Comparison of ENCODE assay signal across 12 cellular contexts in the genomic region with DNA sequence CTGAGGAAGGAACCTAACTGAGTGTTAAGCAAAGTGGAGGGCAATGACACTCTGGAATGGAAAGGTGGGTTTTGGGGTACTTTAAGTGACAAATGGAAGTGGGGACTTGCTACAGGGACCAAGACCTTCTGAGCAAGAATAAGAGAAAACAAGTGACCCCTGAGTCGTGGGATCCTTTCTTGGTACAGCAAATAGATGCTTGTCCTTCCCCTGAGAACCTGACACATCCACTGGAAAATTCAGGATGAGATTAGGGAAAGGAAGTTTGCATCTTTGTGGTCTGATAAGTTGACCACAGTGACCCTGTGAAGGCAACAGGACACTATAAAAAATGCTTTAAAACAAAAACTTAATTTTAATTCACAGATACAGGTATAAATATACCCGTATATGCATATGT. TPM values are rescaled to one million over a fixed set of nuclear protein-coding genes. Genes with fewer than 3 reads are reported as not detected.
A peak's percentile ranks its signal among the peaks of the same experiment; 100 is the strongest.
DNase-seq lines count a peak whose midpoint lies in the region; ATAC-seq and TF ChIP-seq lines count a peak whose summit lies in the region.
"Had no signal": no experiment of that assay in that cellular context is flagged by ENCODE, and none has a peak within 500 bp of the region (broad histone marks: within the 10 kb centered on the region; RNA-seq: fewer than 3 reads in every experiment).

No MANE protein-coding gene starts in this region.

- no peaks in the 10 kb centered on the region for H3K27me3 Mint-ChIP-seq in CD4-positive, CD25-positive, alpha-beta regulatory T cell
- no peaks in the 10 kb centered on the region for H3K27me3 Mint-ChIP-seq in central memory CD8-positive, alpha-beta T cell
- peaks cover 30% of the 10 kb centered on the region for H3K27me3 Mint-ChIP-seq in neural progenitor cell (ENCODE audit: insufficient read depth, low read depth)

- H3K4me3 Mint-ChIP-seq in CD4-positive, CD25-positive, alpha-beta regulatory T cell = peak overlapping the region; percentile 89 to 97 (median 94)
- H3K4me3 Mint-ChIP-seq in central memory CD8-positive, alpha-beta T cell = peak overlapping the region; percentile 97
- peak overlapping the region; percentile 77 for H3K4me3 Mint-ChIP-seq in neural progenitor cell

- no peak overlapping the region for H2AFZ ChIP-seq in neural progenitor cell (replicated peaks)

- H3K27ac ChIP-seq in CD4-positive, CD25-positive, alpha-beta regulatory T cell (ENCODE audit: insufficient read depth, low read length, poor library complexity, severe bottlenecking) = peak overlapping the region; percentile 99
- H3K27ac ChIP-seq in KOPT-K1 (ENCODE audit: low read depth, low read length, poor library complexity, severe bottlenecking) = peak overlapping the region; percentile 96
- no peak overlapping the region for H3K27ac ChIP-seq in neural progenitor cell
- H3K27ac ChIP-seq: VCaP had no signal

- H3K4me1 Mint-ChIP-seq in CD4-positive, CD25-positive, alpha-beta regulatory T cell = peaks cover 10 to 69% (median 42%) of the 10 kb centered on the region in 4 donors
- H3K4me1 Mint-ChIP-seq in central memory CD8-positive, alpha-beta T cell = peaks cover 66% of the 10 kb centered on the region
- peaks cover 19% of the 10 kb centered on the region for H3K4me1 Mint-ChIP-seq in neural progenitor cell

- H3K79me2 ChIP-seq in neural progenitor cell (ENCODE audit: low read depth) = no peaks in the 10 kb centered on the region

- no peaks in the 10 kb centered on the region for H3K27me3 ChIP-seq in CD4-positive, CD25-positive, alpha-beta regulatory T cell (ENCODE audit: control insufficient read depth, insufficient read depth, low read length)
- peaks cover 57% of the 10 kb centered on the region for H3K27me3 ChIP-seq in neural progenitor cell

- no peaks in the 10 kb centered on the region for H3K9me3 Mint-ChIP-seq in CD4-positive, CD25-positive, alpha-beta regulatory T cell
- H3K9me3 Mint-ChIP-seq in central memory CD8-positive, alpha-beta T cell = no peaks in the 10 kb centered on the region
- no peaks in the 10 kb centered on the region for H3K9me3 Mint-ChIP-seq in neural progenitor cell

- DNase-seq in CD4-positive, CD25-positive, alpha-beta regulatory T cell = no peak
- DNase-seq in central memory CD8-positive, alpha-beta T cell (ENCODE audit: low spot score in 2 of 2) = no peak
- no peak for DNase-seq in neural progenitor cell (ENCODE audit: low spot score)
- DNase-seq in SKM-1 (lab: John Stamatoyannopoulos, UW; ENCODE audit: unreplicated experiment) = no peak
- DNase-seq in SW 1271 (lab: John Stamatoyannopoulos, UW) = no peak
- no peak for DNase-seq in iPS-NIHi7 (ENCODE audit: extremely low spot score)
- DNase-seq: activated gamma-delta T cell, NCI-H510A had no signal

- no peak overlapping the region for H3K9ac ChIP-seq in neural progenitor cell

- TF ChIP-seq CTCF in neural progenitor cell (IDR thresholded peaks at IDR 0.05) = no peak

- peak overlapping the region; percentile 76 for H3K4me3 ChIP-seq in CD4-positive, CD25-positive, alpha-beta regulatory T cell (ENCODE audit: low read depth, low read length)
- no peak overlapping the region for H3K4me3 ChIP-seq in neural progenitor cell

- peaks cover 72% of the 10 kb centered on the region for H3K4me1 ChIP-seq in CD4-positive, CD25-positive, alpha-beta regulatory T cell (ENCODE audit: control insufficient read depth, insufficient read depth, low read length, poor library complexity, severe bottlenecking)
- no peaks in the 10 kb centered on the region for H3K4me1 ChIP-seq in neural progenitor cell

- no peak overlapping the region for H3K4me2 ChIP-seq in neural progenitor cell

- H3K9me3 ChIP-seq in CD4-positive, CD25-positive, alpha-beta regulatory T cell (ENCODE audit: control insufficient read depth in 2 of 2, low read length in 2 of 2) = no peaks in the 10 kb centered on the region
- H3K9me3 ChIP-seq in KOPT-K1 (ENCODE audit: insufficient read depth, low read length, poor library complexity, severe bottlenecking) = no peaks in the 10 kb centered on the region
- H3K9me3 ChIP-seq in neural progenitor cell (ENCODE audit: low read depth) = no peaks in the 10 kb centered on the region

- H4K20me1 ChIP-seq in neural progenitor cell (ENCODE audit: low read depth) = peaks cover 3% of the 10 kb centered on the region

- peaks cover 24% of the 10 kb centered on the region for H3F3A ChIP-seq in neural progenitor cell (ENCODE audit: low read depth)

- H3K27ac Mint-ChIP-seq in CD4-positive, CD25-positive, alpha-beta regulatory T cell = peak overlapping the region; percentile 94 to 98 (median 98)
- H3K27ac Mint-ChIP-seq in central memory CD8-positive, alpha-beta T cell (ENCODE audit: low read depth) = peak overlapping the region; percentile 96
- H3K27ac Mint-ChIP-seq in neural progenitor cell = no peak overlapping the region

- ATAC-seq in CD4-positive, CD25-positive, alpha-beta regulatory T cell (ENCODE audit: low read depth in 2 of 2) = no peak
- no peak for ATAC-seq in central memory CD8-positive, alpha-beta T cell (replicated peaks; ENCODE audit: extremely low read depth, poor library complexity, severe bottlenecking)
- ATAC-seq in GM18907 (IDR thresholded peaks at IDR 0.05; ENCODE audit: unreplicated experiment) = no peak

- peaks cover 24% of the 10 kb centered on the region for H3K36me3 ChIP-seq in CD4-positive, CD25-positive, alpha-beta regulatory T cell (ENCODE audit: control insufficient read depth, insufficient read depth, low read length)
- H3K36me3 ChIP-seq in KOPT-K1 (ENCODE audit: insufficient read depth, low read length) (peaks cover 27% of the 10 kb centered on the region), neural progenitor cell (no peaks in the 10 kb centered on the region)

- H3K36me3 Mint-ChIP-seq in CD4-positive, CD25-positive, alpha-beta regulatory T cell = peaks cover 17% of the 10 kb centered on the region
- peaks cover 51% of the 10 kb centered on the region for H3K36me3 Mint-ChIP-seq in central memory CD8-positive, alpha-beta T cell (ENCODE audit: insufficient read depth)
- no peaks in the 10 kb centered on the region for H3K36me3 Mint-ChIP-seq in neural progenitor cell

RNA-seq across cellular contexts. Expression of gene IRF1, which starts 1.8 kb away (rescaled TPM):
- total RNA-seq in CD4-positive, CD25-positive, alpha-beta regulatory T cell = 924 TPM
- 100 to 1,000 TPM; 160 to 202 (median 190) TPM for polyA plus RNA-seq in CD4-positive, CD25-positive, alpha-beta regulatory T cell
- total RNA-seq in neural progenitor cell (ENCODE audit: low replicate concordance) = 3.7 and 7.1 TPM in 2 replicates

RNA-seq across cellular contexts. Expression of gene IL5, which starts 50.9 kb away (rescaled TPM):
- total RNA-seq in CD4-positive, CD25-positive, alpha-beta regulatory T cell = not detected
- not detected for polyA plus RNA-seq in CD4-positive, CD25-positive, alpha-beta regulatory T cell
- total RNA-seq in neural progenitor cell (ENCODE audit: low replicate concordance) = not detected in 2 replicates
- polyA plus RNA-seq: keratinocyte had no signal

Comparison
In these comparisons a context has a peak if more than half of its experiments do, and no peak if none do; other contexts are left out.
1. RNA of gene IRF1, which starts 1.8 kb away (total RNA-seq): 924 TPM in CD4-positive, CD25-positive, alpha-beta regulatory T cell (single experiment); 3.7 to 7.1 TPM in neural progenitor cell; every median in the first group is over 100 times any median in the second.
2. Peak in every context shown above with its lines, with median percentiles within 50 percentile points of each other: H3K4me3 Mint-ChIP-seq.